Comparison of ENCODE assay signal across 10 cellular contexts in the genomic region with DNA sequence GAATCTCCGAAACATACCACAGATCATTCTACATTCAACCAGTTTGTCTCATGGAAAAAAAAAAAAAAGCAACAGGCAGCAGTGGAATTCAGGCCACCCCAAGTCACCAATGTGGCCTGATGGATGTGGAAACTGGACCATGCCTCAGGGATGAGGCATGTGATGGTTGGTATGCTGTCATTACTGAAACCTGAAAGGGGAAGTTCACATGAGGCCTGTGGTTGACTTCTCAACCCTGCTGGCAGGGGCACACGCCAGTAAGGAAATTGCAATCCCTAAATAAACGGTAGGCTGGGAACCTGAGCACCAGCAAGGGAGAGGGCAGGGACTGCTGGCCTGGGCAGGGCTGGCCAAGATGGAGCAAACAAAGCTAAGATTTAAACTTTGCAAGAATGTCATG.
A peak's percentile ranks its signal among the peaks of the same experiment; 100 is the strongest.
DNase-seq lines count a peak whose midpoint lies in the region; ATAC-seq and TF ChIP-seq lines count a peak whose summit lies in the region.
"Had no signal": no experiment of that assay in that cellular context is flagged by ENCODE, and none has a peak within 500 bp of the region (broad histone marks: within the 10 kb centered on the region; RNA-seq: fewer than 3 reads in every experiment).

No MANE protein-coding gene starts in this region.

- H3K4me2 ChIP-seq in mesenchymal stem cell (ENCODE audit: low read length, poor library complexity, severe bottlenecking) (no peak overlapping the region), H9 (ENCODE audit: insufficient read depth, insufficient read length, low read length) (no peak overlapping the region)

- no peak overlapping the region for H3K4me3 Mint-ChIP-seq in H9
- H3K4me3 Mint-ChIP-seq: activated B cell treated with CpG ODN at 0.5 μM for 24 hours; dendritic cell treated with granulocyte-macrophage colony-stimulating factor and Interleukin-4, amounts not matched to agents 40 ng/mL and 50 ng/mL, for 4 days had no signal

- no peaks in the 10 kb centered on the region for H3K79me2 ChIP-seq in H9 (ENCODE audit: insufficient read depth, low read length)

- no peak overlapping the region for H3K18ac ChIP-seq in mesenchymal stem cell (ENCODE audit: low read depth in 1 of 2, low read length in 2 of 2)
- H3K18ac ChIP-seq in H9 (ENCODE audit: insufficient read length, low read depth, low read length): no peak overlapping the region

- H3K56ac ChIP-seq in H9 (ENCODE audit: insufficient read length, low read depth, low read length): no peak overlapping the region

- H2BK15ac ChIP-seq in mesenchymal stem cell (ENCODE audit: low read depth, poor library complexity, severe bottlenecking): no peak overlapping the region
- no peak overlapping the region for H2BK15ac ChIP-seq in H9 (ENCODE audit: low read depth, low read length)

- H3K27ac Mint-ChIP-seq in H9: peak overlapping the region in 1 of 3 experiments; percentile 22; a peak in 2 of 7 replicates
- H3K27ac Mint-ChIP-seq: activated B cell treated with CpG ODN at 0.5 μM for 24 hours; dendritic cell treated with granulocyte-macrophage colony-stimulating factor and Interleukin-4, amounts not matched to agents 40 ng/mL and 50 ng/mL, for 4 days had no signal

- H4K5ac ChIP-seq in H9 (ENCODE audit: insufficient read length, low read depth, low read length): no peak overlapping the region

- H3K23ac ChIP-seq in mesenchymal stem cell (ENCODE audit: low read length in 2 of 2) (no peak overlapping the region), H9 (ENCODE audit: insufficient read length, low read depth, low read length) (no peak overlapping the region)

- H2BK5ac ChIP-seq in mesenchymal stem cell (ENCODE audit: low read depth, low read length, poor library complexity, severe bottlenecking): no peak overlapping the region
- H2BK5ac ChIP-seq in H9 (ENCODE audit: insufficient read length, low read length): no peak overlapping the region

- H4K8ac ChIP-seq in mesenchymal stem cell (ENCODE audit: low read length) (no peak overlapping the region), H9 (replicated peaks; ENCODE audit: insufficient read length, low read depth, low read length) (no peak overlapping the region)

- 72% methylated on average over 2 of the region's 3 CpGs for WGBS in mesenchymal stem cell
- WGBS in H9 (ENCODE audit: extremely low coverage, insufficient read length, low lambda C conversion rate): no CpG with 5 or more reads among the region's 3 CpGs

- no peak overlapping the region for H3K4me3 ChIP-seq in mesenchymal stem cell (ENCODE audit: insufficient read depth in 1 of 2, low read depth in 1 of 2, low read length in 2 of 2)
- no peak overlapping the region for H3K4me3 ChIP-seq in dorsolateral prefrontal cortex

- H3K4ac ChIP-seq in mesenchymal stem cell (ENCODE audit: low read depth in 1 of 2, low read length in 2 of 2) (no peak overlapping the region), H9 (ENCODE audit: low read depth, low read length) (no peak overlapping the region)

- H4K20me1 ChIP-seq in H9 (ENCODE audit: control insufficient read depth, insufficient read depth, insufficient read length): no peaks in the 10 kb centered on the region

- peak; percentile 65 for DNase-seq in GF-D8 (lab: John Stamatoyannopoulos, UW)
- peak; percentile 89 for DNase-seq in SIG-M5 treated with dmso at 0.1 percent for 504 hours (lab: John Stamatoyannopoulos, UW; ENCODE audit: unreplicated experiment)
- DNase-seq in mesenchymal stem cell: peak; percentile 42
- DNase-seq in cortex of kidney (lab: John Stamatoyannopoulos, UW): no peak
- no peak for DNase-seq in H9
- DNase-seq in NCI-H510A treated with DMSO at 0.1 percent for 48 hours (lab: John Stamatoyannopoulos, UW): no peak
- no peak for DNase-seq in dorsolateral prefrontal cortex
- DNase-seq: activated B cell treated with CpG ODN at 0.5 μM for 24 hours had no signal

- H3K4me1 ChIP-seq in mesenchymal stem cell (ENCODE audit: control insufficient read depth, insufficient read depth, low read depth, low read length) (no peaks in the 10 kb centered on the region), H9 (ENCODE audit: insufficient read depth, low read length) (no peaks in the 10 kb centered on the region)

- no peaks in the 10 kb centered on the region; the same call in 1 of the 2 replicates for H3K27me3 Mint-ChIP-seq in H9 (ENCODE audit: low read depth)
- H3K27me3 Mint-ChIP-seq: activated B cell treated with CpG ODN at 0.5 μM for 24 hours; dendritic cell treated with granulocyte-macrophage colony-stimulating factor and Interleukin-4, amounts not matched to agents 40 ng/mL and 50 ng/mL, for 4 days had no signal

- H3K27ac ChIP-seq in mesenchymal stem cell (ENCODE audit: low read length, poor library complexity, severe bottlenecking) (no peak overlapping the region), H9 (ENCODE audit: insufficient read length, low read depth, low read length) (no peak overlapping the region), dorsolateral prefrontal cortex (no peak overlapping the region)

- H3K14ac ChIP-seq in mesenchymal stem cell (ENCODE audit: low read length in 2 of 2) (no peak overlapping the region), H9 (ENCODE audit: insufficient read depth, low read length) (no peak overlapping the region)

- H3K36me3 ChIP-seq in mesenchymal stem cell (ENCODE audit: control insufficient read depth in 1 of 2, insufficient read depth in 2 of 2, low read depth in 1 of 2, low read length in 2 of 2): no peaks in the 10 kb centered on the region

- H2BK12ac ChIP-seq in mesenchymal stem cell (ENCODE audit: low read length in 2 of 2) (no peak overlapping the region), H9 (ENCODE audit: insufficient read length, low read depth, low read length) (no peak overlapping the region)

- peaks cover 7 to 13% (median 12%) of the 10 kb centered on the region in 3 experiments for H3K36me3 Mint-ChIP-seq in H9 (ENCODE audit: insufficient read depth in 1 of 3, low read depth in 3 of 3)

- H3K27me3 ChIP-seq in mesenchymal stem cell (ENCODE audit: control insufficient read depth in 1 of 2, insufficient read depth in 1 of 2, low read length in 2 of 2) (no peaks in the 10 kb centered on the region), H9 (ENCODE audit: insufficient read depth, low read length) (no peaks in the 10 kb centered on the region), dorsolateral prefrontal cortex (no peaks in the 10 kb centered on the region)

- peak; percentile 62 for ATAC-seq in HG02642 (IDR thresholded peaks at IDR 0.05; ENCODE audit: poor library complexity, unreplicated experiment)

- H4K91ac ChIP-seq in mesenchymal stem cell (ENCODE audit: low read length): no peak overlapping the region
- H4K91ac ChIP-seq in H9 (ENCODE audit: insufficient read length, low read depth, low read length): no peak overlapping the region

- H2AK5ac ChIP-seq in mesenchymal stem cell (ENCODE audit: low read length, severe bottlenecking) (no peak overlapping the region), H9 (ENCODE audit: insufficient read length, low read length) (no peak overlapping the region)

- H2BK20ac ChIP-seq in H9 (ENCODE audit: low read depth, low read length, poor library complexity, severe bottlenecking): no peak overlapping the region

- H3T11ph ChIP-seq in H9 (ENCODE audit: low read length): no peak overlapping the region

- H3K9me3 Mint-ChIP-seq in H9: peaks cover 13 to 14% of the 10 kb centered on the region in 2 experiments

- H2BK120ac ChIP-seq in mesenchymal stem cell (ENCODE audit: low read depth, low read length) (no peak overlapping the region), H9 (ENCODE audit: low read depth, low read length, poor library complexity, severe bottlenecking) (no peak overlapping the region)

- peaks cover 12 to 13% of the 10 kb centered on the region in 2 experiments for H3K4me1 Mint-ChIP-seq in H9

- intact Hi-C loops in dorsolateral prefrontal cortex (cut with DNase I): no loop called here

- H3K79me1 ChIP-seq in mesenchymal stem cell (replicated peaks; ENCODE audit: low read length, poor library complexity, severe bottlenecking) (no peaks in the 10 kb centered on the region), H9 (ENCODE audit: insufficient read depth, low read depth, low read length, poor library complexity, severe bottlenecking) (no peaks in the 10 kb centered on the region)

- TF ChIP-seq CTCF in H9 (conservative IDR thresholded peaks at IDR 0.05) (no peak), dorsolateral prefrontal cortex (IDR thresholded peaks at IDR 0.05 in 54 of 56, conservative IDR thresholded peaks at IDR 0.05 in 2 of 56; ENCODE audit: low read depth in 1 of 56, partially characterized antibody in 56 of 56) (no peak)

- no peaks in the 10 kb centered on the region for H3K23me2 ChIP-seq in H9 (ENCODE audit: insufficient read length, low read depth, low read length, poor library complexity, severe bottlenecking)

- H3K9ac ChIP-seq in mesenchymal stem cell (ENCODE audit: low read length): no peak overlapping the region
- H3K9ac ChIP-seq in H9 (ENCODE audit: extremely low read depth, insufficient read length, low read length): no peak overlapping the region

- H3K9me3 ChIP-seq in mesenchymal stem cell (ENCODE audit: control insufficient read depth, low read length) (no peaks in the 10 kb centered on the region), H9 (ENCODE audit: control insufficient read depth, low read depth, low read length) (no peaks in the 10 kb centered on the region)

- H2AFZ ChIP-seq in mesenchymal stem cell (ENCODE audit: low read depth, low read length) (no peak overlapping the region), H9 (ENCODE audit: low read length) (no peak overlapping the region)

Comparison
In these comparisons a context has a peak if more than half of its experiments do, and no peak if none do; other contexts are left out.
1. DNase-seq: peak in GF-D8 (single experiment), SIG-M5 treated with dmso at 0.1 percent for 504 hours (single experiment) and mesenchymal stem cell (single experiment); none in cortex of kidney (single experiment), H9 (single experiment), NCI-H510A treated with DMSO at 0.1 percent for 48 hours (single experiment) and dorsolateral prefrontal cortex (0 of 10).